Comparison of ENCODE assay signal across 9 cellular contexts in the genomic region with DNA sequence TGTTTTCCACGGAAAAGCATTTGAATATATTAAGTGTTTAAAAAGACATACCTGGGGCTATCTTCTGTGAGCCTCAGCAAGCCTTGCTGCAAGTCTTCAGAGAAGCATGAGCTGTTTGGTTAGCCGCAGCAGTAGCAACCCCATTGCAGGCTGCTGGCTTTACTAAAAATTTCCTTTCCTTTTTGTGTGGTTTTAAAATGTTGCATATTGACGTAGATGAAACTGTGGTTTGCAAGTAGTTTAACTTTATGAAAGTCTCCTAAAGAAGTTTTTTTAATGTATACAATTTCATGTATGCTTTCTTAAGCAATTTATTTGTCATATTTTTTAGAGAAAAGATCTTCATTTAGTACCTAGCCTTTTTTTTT. TPM values are rescaled to one million over a fixed set of nuclear protein-coding genes. Genes with fewer than 3 reads are reported as not detected.
DNase-seq lines count a peak whose midpoint lies in the region; ATAC-seq and TF ChIP-seq lines count a peak whose summit lies in the region.
"Had no signal": no experiment of that assay in that cellular context is flagged by ENCODE, and none has a peak within 500 bp of the region (broad histone marks: within the 10 kb centered on the region; RNA-seq: fewer than 3 reads in every experiment).

Gene GPR171, minus strand, starts transcription at position 164 of the 368 bp plus-strand sequence. CDS start 3,830 bp downstream, outside the sequence.

- no peaks in the 10 kb centered on the region for H3K9me3 Mint-ChIP-seq in central memory CD8-positive, alpha-beta T cell

- TF ChIP-seq POLR2A in transverse colon (IDR thresholded peaks at IDR 0.05), result peak; percentile 56

- ATAC-seq in central memory CD8-positive, alpha-beta T cell (replicated peaks; ENCODE audit: extremely low read depth, poor library complexity, severe bottlenecking), result peak; percentile 86

- peaks cover 28% of the 10 kb centered on the region for H3K36me3 Mint-ChIP-seq in central memory CD8-positive, alpha-beta T cell (ENCODE audit: insufficient read depth)

- no peak for TF ChIP-seq CTCF in transverse colon (IDR thresholded peaks at IDR 0.05)

- 69 to 84% methylated on average over 3 of the region's 3 CpGs for WGBS in transverse colon (ENCODE audit: low coverage in 1 of 2), 2 donors

- H3K4me3 ChIP-seq in transverse colon, result peak within 1 kb of the TSS in 1 of 4 donors; percentile 23
- H3K4me3 ChIP-seq: SJSA1 had no signal

- intact Hi-C loops in transverse colon (cut with DNase I; ENCODE audit: low total_unique reads), result no loop called here

- H3K27ac ChIP-seq in transverse colon, result peak within 1 kb of the TSS; percentile 10 to 47 (median 24)
- H3K27ac ChIP-seq: SJSA1 had no signal

- no peaks in the 10 kb centered on the region for H3K27me3 ChIP-seq in transverse colon

- no peaks in the 10 kb centered on the region for H3K9me3 ChIP-seq in transverse colon
- H3K9me3 ChIP-seq: SJSA1 had no signal

- H3K4me1 ChIP-seq in transverse colon, result peaks cover 0 to 3% (median 0%) of the 10 kb centered on the region in 4 donors
- H3K4me1 ChIP-seq: SJSA1 had no signal

- no peaks in the 10 kb centered on the region for H3K36me3 ChIP-seq in transverse colon
- H3K36me3 ChIP-seq: SJSA1 had no signal

- peak within 1 kb of the TSS; percentile 85 for H3K27ac Mint-ChIP-seq in central memory CD8-positive, alpha-beta T cell (ENCODE audit: low read depth)

- in situ Hi-C loops in transverse colon (cut with MboI; ENCODE audit: low pct_ligation_motif_present in 1 of 4, low pct_unique_long_range_greater_than_20kb in 1 of 4, low sequenced_read_pairs in 3 of 4), result no loop called here

- H3K27me3 Mint-ChIP-seq in central memory CD8-positive, alpha-beta T cell, result no peaks in the 10 kb centered on the region

- peak; percentile 65 for DNase-seq in activated gamma-delta T cell treated with Interleukin-2 at 50 U/mL for 16 hours
- DNase-seq in activated gamma-delta T cell (lab: John Stamatoyannopoulos, UW), result no peak
- peak; percentile 44 for DNase-seq in RPMI8226
- DNase-seq in central memory CD8-positive, alpha-beta T cell (ENCODE audit: low spot score in 2 of 2), result peak; percentile 19 to 67
- peak; percentile 29 for DNase-seq in transverse colon
- DNase-seq in NCI-H69 (lab: John Stamatoyannopoulos, UW), result no peak
- DNase-seq in iPS-NIHi7 (ENCODE audit: extremely low spot score), result no peak
- no peak for DNase-seq in T1000 (lab: John Stamatoyannopoulos, UW)

- H3K4me1 Mint-ChIP-seq in central memory CD8-positive, alpha-beta T cell, result peaks cover 59% of the 10 kb centered on the region

- TF ChIP-seq EP300 in transverse colon (IDR thresholded peaks at IDR 0.05; ENCODE audit: low read depth), result no peak

- peak within 1 kb of the TSS; percentile 78 for H3K4me3 Mint-ChIP-seq in central memory CD8-positive, alpha-beta T cell

RNA-seq across cellular contexts. Expression of gene GPR171, which starts in this region (rescaled TPM):
- total RNA-seq in transverse colon, result 1 to 10 TPM in 2 of 4 donors, not detected in 2; 3.8 to 6.8 TPM
- total RNA-seq: SJSA1 had no signal

Comparison
In these comparisons a context has a peak if more than half of its experiments do, and no peak if none do; other contexts are left out.
1. DNase-seq: peak in activated gamma-delta T cell treated with Interleukin-2 at 50 U/mL for 16 hours (single experiment), RPMI8226 (single experiment), central memory CD8-positive, alpha-beta T cell (2 of 2) and transverse colon (single experiment); none in activated gamma-delta T cell (single experiment), NCI-H69 (single experiment), iPS-NIHi7 (single experiment) and T1000 (single experiment).